ENCODE assay signal across 1 cellular context in genomic region chr15:51782357-51782896, GRCh38.
TF ChIP-seq lines count a peak whose summit lies in the region.

No MANE protein-coding gene starts in this region.

TF ChIP-seq in GM23338, 12 proteins besides CTCF, POLR2A, EP300 and RAD21 (continued from another document):
- TF ChIP-seq REST (IDR thresholded peaks at IDR 0.05; ENCODE audit: unreplicated experiment) (no peak), JUNB (IDR thresholded peaks at IDR 0.05; ENCODE audit: unreplicated experiment) (no peak), EZH2phosphoT487 (IDR thresholded peaks at IDR 0.05; ENCODE audit: unreplicated experiment) (no peak), POLR2AphosphoS5 (IDR thresholded peaks at IDR 0.05; ENCODE audit: low read depth) (no peak), ZNF462 (CRISPR knock-in tag; IDR thresholded peaks at IDR 0.05) (no peak)
